Comparison of ENCODE assay signal across 8 cellular contexts in genomic region chr2:74392449-74392743, GRCh38. TPM values are rescaled to one million over a fixed set of nuclear protein-coding genes. Genes with fewer than 3 reads are reported as not detected.
DNase-seq lines count a peak whose midpoint lies in the region; ATAC-seq and TF ChIP-seq lines count a peak whose summit lies in the region.

No MANE protein-coding gene starts in this region.

- DNase-seq in left ventricle myocardium inferior: no peak
- DNase-seq in left cardiac atrium: no peak
- no peak for DNase-seq in adipocyte (ENCODE audit: low read depth)
- no peak for DNase-seq in mesothelial cell of epicardium (ENCODE audit: low spot score in 2 of 2, unreplicated experiment in 2 of 2)
- DNase-seq in vagina (ENCODE audit: extremely low spot score in 2 of 2): no peak
- DNase-seq in GM10248 (ENCODE audit: extremely low spot score): no peak
- no peak for DNase-seq in GM13977 (ENCODE audit: low spot score)

- CTCF ChIA-PET in GM10248 (lab: Yijun Ruan, JAX): interaction anchor here (0.7 to 6.1 kb wide), 16 partner anchors 9 to 712 kb away, joined by 3 to 57 read pairs (median 6); partner anchors contain the start of genes DCTN1, INO80B and STAMBP

- in situ Hi-C loops in GM13977 (cut with MboI; ENCODE audit: low pct_unique_long_range_greater_than_20kb, low sequenced_read_pairs, unreplicated experiment): no loop called here

- H3K9me3 Mint-ChIP-seq in mesothelial cell of epicardium: no peaks in the 10 kb centered on the region

- POLR2A ChIA-PET in GM10248 (lab: Yijun Ruan, JAX): no interaction called here

- peaks cover 6% of the 10 kb centered on the region for H3K4me1 Mint-ChIP-seq in mesothelial cell of epicardium

- H3K4me1 ChIP-seq in left ventricle myocardium inferior (peaks cover 48% of the 10 kb centered on the region), adipocyte (ENCODE audit: control insufficient read depth, insufficient read depth, low read length) (peaks cover 39% of the 10 kb centered on the region), vagina (peaks cover 39% of the 10 kb centered on the region)

- H3K4me3 Mint-ChIP-seq in mesothelial cell of epicardium: peak overlapping the region; percentile 95

- H3K36me3 ChIP-seq in left ventricle myocardium inferior (no peaks in the 10 kb centered on the region), adipocyte (ENCODE audit: control insufficient read depth, insufficient read depth, low read length, severe bottlenecking) (no peaks in the 10 kb centered on the region), vagina (no peaks in the 10 kb centered on the region)

- no peak for TF ChIP-seq CTCF in left ventricle myocardium inferior (IDR thresholded peaks at IDR 0.05; ENCODE audit: borderline replicate concordance)
- no peak for TF ChIP-seq CTCF in mesothelial cell of epicardium (IDR thresholded peaks at IDR 0.05; ENCODE audit: unreplicated experiment)
- TF ChIP-seq CTCF in vagina (IDR thresholded peaks at IDR 0.05): no peak
- no peak for TF ChIP-seq CTCF in GM10248 (IDR thresholded peaks at IDR 0.05; ENCODE audit: control extremely low read depth, extremely low read depth, low read depth, missing control alignments)
- TF ChIP-seq CTCF in GM13977 (IDR thresholded peaks at IDR 0.05; ENCODE audit: extremely low read depth, insufficient read depth, missing control alignments): no peak

- H3K27ac Mint-ChIP-seq in mesothelial cell of epicardium: no peak overlapping the region

- no peaks in the 10 kb centered on the region for H3K27me3 ChIP-seq in left ventricle myocardium inferior (ENCODE audit: low read depth)
- no peaks in the 10 kb centered on the region for H3K27me3 ChIP-seq in adipocyte (replicated peaks; ENCODE audit: control insufficient read depth, insufficient read depth, low read length)
- no peaks in the 10 kb centered on the region for H3K27me3 ChIP-seq in vagina

- intact Hi-C loops in left ventricle myocardium inferior (cut with micrococcal nuclease): no loop called here
- intact Hi-C loops in left cardiac atrium (cut with DNase I): no loop called here
- intact Hi-C loops in vagina (cut with DNase I): no loop called here

- peaks cover 5% of the 10 kb centered on the region for H3K27me3 Mint-ChIP-seq in mesothelial cell of epicardium (ENCODE audit: low read depth)

- peak overlapping the region; percentile 90 for H3K9ac ChIP-seq in adipocyte (ENCODE audit: low read length)

- TF ChIP-seq POLR2A in vagina (IDR thresholded peaks at IDR 0.05): no peak

- ATAC-seq in left cardiac atrium (no peak), HG02642 (IDR thresholded peaks at IDR 0.05; ENCODE audit: poor library complexity, unreplicated experiment) (no peak)

- H3K4me3 ChIP-seq in left ventricle myocardium inferior: peak overlapping the region; percentile 94
- H3K4me3 ChIP-seq in adipocyte (ENCODE audit: low read length): peak overlapping the region; percentile 94
- H3K4me3 ChIP-seq in vagina: peak overlapping the region; percentile 77 to 97

- H3K36me3 Mint-ChIP-seq in mesothelial cell of epicardium: no peaks in the 10 kb centered on the region

- H3K27ac ChIP-seq in left ventricle myocardium inferior (replicated peaks) (peak overlapping the region; percentile 95), vagina (peak overlapping the region; percentile 85)

- H3K9me3 ChIP-seq in left ventricle myocardium inferior (replicated peaks) (no peaks in the 10 kb centered on the region), adipocyte (ENCODE audit: control insufficient read depth, low read length) (no peaks in the 10 kb centered on the region), vagina (no peaks in the 10 kb centered on the region)

RNA-seq across cellular contexts. Expression of gene DCTN1, which starts 12.3 kb away (rescaled TPM):
- total RNA-seq in left ventricle myocardium inferior (201 TPM), left cardiac atrium (100 to 1,000 TPM; 106 to 118 TPM), mesothelial cell of epicardium (125 to 136 TPM (median 132 TPM) in 3 replicates), vagina (95.0 TPM)

RNA-seq across cellular contexts. Expression of gene C2orf81, which starts 29.0 kb away (rescaled TPM):
- total RNA-seq in left ventricle myocardium inferior: 0.82 TPM
- total RNA-seq in left cardiac atrium: under 1 TPM; 0.59 to 0.79 TPM
- 4.7 to 8.8 TPM (median 6.0 TPM) in 3 replicates for total RNA-seq in mesothelial cell of epicardium
- total RNA-seq in vagina: 2.7 TPM

RNA-seq across cellular contexts. Expression of gene WDR54, which starts 29.1 kb away (rescaled TPM):
- total RNA-seq in left ventricle myocardium inferior: 2.9 TPM
- total RNA-seq in left cardiac atrium: 1 to 10 TPM; 4.1 to 5.5 TPM
- total RNA-seq in mesothelial cell of epicardium: 20.2 to 25.0 TPM (median 23.7 TPM) in 3 replicates
- 8.8 TPM for total RNA-seq in vagina

RNA-seq across cellular contexts. Expression of gene SLC4A5, which starts 49.2 kb away (rescaled TPM):
- 2.3 TPM for total RNA-seq in left ventricle myocardium inferior
- 1 to 10 TPM; 1.2 to 1.7 TPM for total RNA-seq in left cardiac atrium
- 7.5 to 9.3 TPM (median 9.2 TPM) in 3 replicates for total RNA-seq in mesothelial cell of epicardium
- 4.4 TPM for total RNA-seq in vagina

RNA-seq across cellular contexts. Expression of gene RTKN, which starts 49.3 kb away (rescaled TPM):
- 14.0 TPM for total RNA-seq in left ventricle myocardium inferior
- 10 to 100 TPM; 14.1 to 18.7 TPM for total RNA-seq in left cardiac atrium
- total RNA-seq in mesothelial cell of epicardium: 85.0 to 88.9 TPM (median 86.4 TPM) in 3 replicates
- total RNA-seq in vagina: 24.6 TPM
